8 cellular contexts compared by ENCODE assay signal in genomic region chr15:34366271-34367043, GRCh38.
DNase-seq lines count a peak whose midpoint lies in the region; ATAC-seq and TF ChIP-seq lines count a peak whose summit lies in the region.

No MANE protein-coding gene starts in this region.

- H3K9ac ChIP-seq in MM.1S (ENCODE audit: low read length): peak overlapping the region; percentile 78

- H3K79me2 ChIP-seq in MM.1S (ENCODE audit: low read length): peaks cover 47% of the 10 kb centered on the region

- H3K9me2 ChIP-seq in MM.1S (replicated peaks; ENCODE audit: insufficient read depth, low read length): no peaks in the 10 kb centered on the region

- H3K36me3 ChIP-seq in MM.1S (replicated peaks; ENCODE audit: insufficient read depth, low read length): no peaks in the 10 kb centered on the region

- H3K4me3 ChIP-seq in MM.1S (ENCODE audit: low read length) (peak overlapping the region; percentile 94), astrocyte of the cerebellum (ENCODE audit: low read depth, low read length) (peak overlapping the region; percentile 94)

- TF ChIP-seq CTCF in MM.1S (IDR thresholded peaks at IDR 0.05; ENCODE audit: low read length): no peak
- TF ChIP-seq CTCF in astrocyte of the cerebellum (IDR thresholded peaks at IDR 0.05; ENCODE audit: low read depth, low read length, missing control alignments): peak; percentile 4

- ATAC-seq in HG03039 (IDR thresholded peaks at IDR 0.05; ENCODE audit: unreplicated experiment): no peak

- in situ Hi-C loops in astrocyte of the cerebellum (cut with HindIII; ENCODE audit: low sequenced_read_pairs): no loop called here

- no peaks in the 10 kb centered on the region for H4K20me1 ChIP-seq in MM.1S (ENCODE audit: insufficient read depth, low read length)

- H3K9me3 ChIP-seq in MM.1S (replicated peaks; ENCODE audit: insufficient read depth, low read length): no peaks in the 10 kb centered on the region

- DNase-seq in DMS 273 (lab: John Stamatoyannopoulos, UW; ENCODE audit: unreplicated experiment) (peak; percentile 59), DMS 273 treated with DMSO at 0.1 percent for 48 hours (lab: John Stamatoyannopoulos, UW) (no peak), MM.1S (peak; percentile 63), SW480 (ENCODE audit: low spot score) (peak; percentile 55), astrocyte of the cerebellum (ENCODE audit: low read depth) (no peak), hippocampal formation (lab: John Stamatoyannopoulos, UW) (peak; percentile 4 to 35), putamen (ENCODE audit: low spot score) (peak; percentile 48)

- H3K27ac ChIP-seq in MM.1S (ENCODE audit: low read length): peak overlapping the region; percentile 81; the same call in 1 of the 2 replicates

- H3K4me1 ChIP-seq in MM.1S (ENCODE audit: low read length): peaks cover 13% of the 10 kb centered on the region

- peak overlapping the region; percentile 90 for H3K4me2 ChIP-seq in MM.1S (ENCODE audit: low read depth, low read length)

- H3F3A ChIP-seq in MM.1S (ENCODE audit: insufficient read depth, low read length): peaks cover 36% of the 10 kb centered on the region

- H2AFZ ChIP-seq in MM.1S (ENCODE audit: low read length): peak overlapping the region; percentile 78

- no peaks in the 10 kb centered on the region for H3K27me3 ChIP-seq in MM.1S (replicated peaks; ENCODE audit: insufficient read depth, low read length)

Comparison
In these comparisons a context has a peak if more than half of its experiments do, and no peak if none do; other contexts are left out.
1. DNase-seq: peak in DMS 273 (single experiment), MM.1S (single experiment), SW480 (single experiment), hippocampal formation (2 of 2) and putamen (single experiment); none in DMS 273 treated with DMSO at 0.1 percent for 48 hours (single experiment) and astrocyte of the cerebellum (single experiment).